Comparison of ENCODE assay signal across 14 cellular contexts in the genomic region with DNA sequence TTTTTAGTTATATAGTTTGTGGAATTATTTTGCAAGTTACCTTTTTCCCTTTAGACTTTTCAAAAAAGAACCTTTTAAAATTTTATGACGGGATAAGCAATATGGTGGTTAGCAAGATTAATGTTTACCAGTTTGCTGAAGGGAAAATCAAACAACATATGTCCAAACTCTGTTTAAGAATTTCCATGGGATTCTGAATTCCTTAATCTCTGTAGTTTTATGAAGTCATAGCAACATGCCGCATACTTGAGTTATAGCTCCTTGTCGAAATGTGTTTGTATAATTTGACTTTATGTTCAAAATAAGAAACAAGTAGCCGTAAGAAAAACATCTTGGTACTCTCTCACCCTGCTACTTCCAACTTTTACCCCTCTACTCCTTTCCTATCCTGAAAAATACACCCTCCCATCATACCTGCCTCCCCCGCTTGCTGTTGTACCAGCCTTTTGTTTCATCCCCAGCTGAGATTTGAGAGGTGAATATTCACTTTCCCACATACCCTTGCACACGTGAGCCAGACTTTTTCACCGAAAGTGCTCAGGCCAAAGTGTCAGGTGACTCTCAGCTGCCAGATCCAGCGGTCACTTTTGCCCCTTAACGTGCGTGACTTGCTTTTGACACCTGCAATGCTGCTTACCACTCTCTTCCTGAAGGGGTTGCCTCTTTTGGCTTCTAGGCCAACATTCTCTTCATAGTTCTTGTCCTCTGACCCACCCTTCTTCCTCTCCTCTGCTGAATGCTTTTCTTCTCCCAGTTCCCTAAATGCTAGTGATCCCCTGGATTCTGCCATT.
DNase-seq lines count a peak whose midpoint lies in the region; TF ChIP-seq lines count a peak whose summit lies in the region.
"Had no signal": no experiment of that assay in that cellular context is flagged by ENCODE, and none has a peak within 500 bp of the region (broad histone marks: within the 10 kb centered on the region; RNA-seq: fewer than 3 reads in every experiment).

No MANE protein-coding gene starts in this region.

- TF ChIP-seq POLR2A in adrenal gland (IDR thresholded peaks at IDR 0.05) (no peak), prostate gland (IDR thresholded peaks at IDR 0.05) (no peak)

- no peaks in the 10 kb centered on the region for H3K9me2 ChIP-seq in OCI-LY7 (ENCODE audit: insufficient read depth, low read length)

- H3K27ac ChIP-seq in fibroblast of lung (ENCODE audit: insufficient read depth, low read length) = peak overlapping the region; percentile 81
- H3K27ac ChIP-seq in osteoblast (ENCODE audit: low read depth, low read length) = peak overlapping the region; percentile 88
- H3K27ac ChIP-seq in OCI-LY7 (ENCODE audit: low read depth, low read length, poor library complexity, severe bottlenecking) = no peak overlapping the region
- no peak overlapping the region for H3K27ac ChIP-seq in adrenal gland
- no peak overlapping the region for H3K27ac ChIP-seq in prostate gland

- H3K36me3 ChIP-seq in fibroblast of lung (ENCODE audit: control insufficient read depth, insufficient read depth, low read length) = no peaks in the 10 kb centered on the region
- H3K36me3 ChIP-seq in osteoblast (ENCODE audit: insufficient read depth, low read length) = no peaks in the 10 kb centered on the region
- peaks cover 6% of the 10 kb centered on the region; the same call in 1 of the 2 replicates for H3K36me3 ChIP-seq in OCI-LY7 (ENCODE audit: insufficient read depth, low read length)
- no peaks in the 10 kb centered on the region for H3K36me3 ChIP-seq in adrenal gland (replicated peaks in 1 of 2)
- H3K36me3 ChIP-seq in prostate gland = no peaks in the 10 kb centered on the region
- H3K36me3 ChIP-seq: thyroid gland had no signal

- DNase-seq in ELF-1 (ENCODE audit: low read depth, low spot score) (peak; percentile 52), NCI-H226 (peak; percentile 52), fibroblast of lung (ENCODE audit: low read depth in 2 of 2) (peak; percentile 6 to 47), osteoblast (ENCODE audit: insufficient read length, low spot score, missing footprints) (peak; percentile 58), UCSD-AML1 (lab: John Stamatoyannopoulos, UW; ENCODE audit: unreplicated experiment) (no peak), OCI-LY7 (ENCODE audit: low spot score) (no peak), adrenal gland (no peak), prostate gland (ENCODE audit: low spot score) (no peak)
- DNase-seq: amniotic stem cell, midbrain, NCI-H1105 treated with DMSO at 0.1 percent for 48 hours, thyroid gland had no signal

- no TSS peak for BruUV-seq in OCI-LY7 (replicated peaks; lab: Mats Ljungman, UMichigan)

- H3K79me2 ChIP-seq in fibroblast of lung (ENCODE audit: control insufficient read depth, insufficient read depth, low read length) = no peaks in the 10 kb centered on the region
- H3K79me2 ChIP-seq in osteoblast (ENCODE audit: insufficient read depth, low read length) = peaks cover 10% of the 10 kb centered on the region
- H3K79me2 ChIP-seq in OCI-LY7 (ENCODE audit: insufficient read depth, low read depth, low read length) = peaks cover 7% of the 10 kb centered on the region; the same call in 1 of the 2 replicates

- CTCF ChIA-PET in OCI-LY7 (lab: Charles Lee; ENCODE audit: unreplicated experiment) = no interaction called here

- H3K4me3 ChIP-seq in fibroblast of lung (replicated peaks in 1 of 4; ENCODE audit: control extremely low read depth in 1 of 4, insufficient read depth in 1 of 4, low read depth in 3 of 4, low read length in 4 of 4) = no peak overlapping the region
- H3K4me3 ChIP-seq in osteoblast (ENCODE audit: insufficient read depth, low read length) = no peak overlapping the region
- H3K4me3 ChIP-seq in OCI-LY7 (ENCODE audit: low read depth, low read length, poor library complexity, severe bottlenecking) = no peak overlapping the region
- no peak overlapping the region for H3K4me3 ChIP-seq in adrenal gland
- no peak overlapping the region for H3K4me3 ChIP-seq in prostate gland
- H3K4me3 ChIP-seq: BLaER1 treated with 17β-estradiol and CSF1 and Interleukin-3, amounts not matched to agents 10 nM and 100 nM; GM12878; thyroid gland had no signal

- H3K9me3 ChIP-seq in fibroblast of lung (ENCODE audit: control insufficient read depth, insufficient read depth, low read depth, low read length) (no peaks in the 10 kb centered on the region), osteoblast (ENCODE audit: low read depth, low read length) (no peaks in the 10 kb centered on the region), OCI-LY7 (ENCODE audit: low read length) (no peaks in the 10 kb centered on the region), adrenal gland (replicated peaks in 1 of 3) (no peaks in the 10 kb centered on the region), prostate gland (no peaks in the 10 kb centered on the region)
- H3K9me3 ChIP-seq: thyroid gland had no signal

- H2AFZ ChIP-seq in fibroblast of lung (ENCODE audit: low read length) = no peak overlapping the region
- H2AFZ ChIP-seq in osteoblast (ENCODE audit: low read length) = no peak overlapping the region
- no peak overlapping the region for H2AFZ ChIP-seq in OCI-LY7 (ENCODE audit: low read length)

- POLR2A ChIA-PET in OCI-LY7 (lab: Charles Lee) = interaction anchor here (1.4 kb wide), 1 partner anchor 8 kb away, joined by 8 read pairs; no protein-coding TSS in a partner anchor

- H3K4me1 ChIP-seq in fibroblast of lung (ENCODE audit: control insufficient read depth, extremely low read depth, insufficient read depth, low read length) (peaks cover 40% of the 10 kb centered on the region), osteoblast (ENCODE audit: insufficient read depth, low read length) (peaks cover 53% of the 10 kb centered on the region), OCI-LY7 (ENCODE audit: insufficient read depth, low read length, poor library complexity, severe bottlenecking) (peaks cover 34% of the 10 kb centered on the region), adrenal gland (replicated peaks in 1 of 2) (peaks cover 23 to 59% of the 10 kb centered on the region in 2 donors), prostate gland (replicated peaks) (no peaks in the 10 kb centered on the region)

- no peak overlapping the region for H3K4me2 ChIP-seq in fibroblast of lung (ENCODE audit: extremely low read depth, insufficient read depth, low read length)
- no peak overlapping the region for H3K4me2 ChIP-seq in osteoblast (ENCODE audit: insufficient read depth, low read length)
- no peak overlapping the region for H3K4me2 ChIP-seq in OCI-LY7 (ENCODE audit: low read length)
- H3K4me2 ChIP-seq: BLaER1 treated with 17β-estradiol and CSF1 and Interleukin-3, amounts not matched to agents 10 nM and 100 nM had no signal

- intact Hi-C loops in OCI-LY7 (cut with micrococcal nuclease; ENCODE audit: unreplicated experiment) = no loop called here
- intact Hi-C loops in adrenal gland (cut with DNase I) = no loop called here
- intact Hi-C loops in prostate gland (cut with DNase I) = no loop called here

- no peak overlapping the region for H3K9ac ChIP-seq in fibroblast of lung (ENCODE audit: insufficient read depth, low read length)
- H3K9ac ChIP-seq: BLaER1 treated with 17β-estradiol and CSF1 and Interleukin-3, amounts not matched to agents 10 nM and 100 nM had no signal

- H3K27me3 ChIP-seq in fibroblast of lung (ENCODE audit: control insufficient read depth, insufficient read depth, low read length) (no peaks in the 10 kb centered on the region), osteoblast (ENCODE audit: insufficient read depth, low read length) (no peaks in the 10 kb centered on the region), adrenal gland (no peaks in the 10 kb centered on the region), prostate gland (replicated peaks; ENCODE audit: insufficient read depth) (no peaks in the 10 kb centered on the region)
- H3K27me3 ChIP-seq: BLaER1 treated with 17β-estradiol and CSF1 and Interleukin-3, amounts not matched to agents 10 nM and 100 nM; thyroid gland had no signal

- H4K20me1 ChIP-seq in fibroblast of lung (ENCODE audit: control insufficient read depth, extremely low read depth, insufficient read depth, low read length) (no peaks in the 10 kb centered on the region), osteoblast (ENCODE audit: insufficient read depth, low read length) (no peaks in the 10 kb centered on the region), OCI-LY7 (ENCODE audit: insufficient read depth, low read length) (0 out of 2 replicates have a peak, but pooled peaks cover 6% of the 10 kb centered on the region)

- TF ChIP-seq CTCF in fibroblast of lung (conservative IDR thresholded peaks at IDR 0.05 in 1 of 2, IDR thresholded peaks at IDR 0.05 in 1 of 2; ENCODE audit: low read depth in 1 of 2, low read length in 2 of 2) (no peak), osteoblast (IDR thresholded peaks at IDR 0.05; ENCODE audit: extremely low read depth, low read depth, low read length) (no peak), OCI-LY7 (conservative IDR thresholded peaks at IDR 0.05; ENCODE audit: low read length) (no peak), adrenal gland (IDR thresholded peaks at IDR 0.05) (no peak), prostate gland (IDR thresholded peaks at IDR 0.05) (no peak)

- 83 to 95% (median 95%) methylated on average over 10 of the region's 10 CpGs for WGBS in adrenal gland, 4 donors
- WGBS in prostate gland = 86% methylated on average over 10 of the region's 10 CpGs

Comparison
In these comparisons a context has a peak if more than half of its experiments do, and no peak if none do; other contexts are left out.
1. DNase-seq: peak in ELF-1 (single experiment), NCI-H226 (single experiment), fibroblast of lung (2 of 2) and osteoblast (single experiment); none in UCSD-AML1 (single experiment), OCI-LY7 (single experiment), adrenal gland (0 of 7) and prostate gland (single experiment).
2. H3K27ac ChIP-seq: peak in fibroblast of lung (single experiment) and osteoblast (single experiment); none in OCI-LY7 (single experiment), adrenal gland (0 of 5) and prostate gland (0 of 2).